Comparison of ENCODE assay signal across 28 cellular contexts in the genomic region with DNA sequence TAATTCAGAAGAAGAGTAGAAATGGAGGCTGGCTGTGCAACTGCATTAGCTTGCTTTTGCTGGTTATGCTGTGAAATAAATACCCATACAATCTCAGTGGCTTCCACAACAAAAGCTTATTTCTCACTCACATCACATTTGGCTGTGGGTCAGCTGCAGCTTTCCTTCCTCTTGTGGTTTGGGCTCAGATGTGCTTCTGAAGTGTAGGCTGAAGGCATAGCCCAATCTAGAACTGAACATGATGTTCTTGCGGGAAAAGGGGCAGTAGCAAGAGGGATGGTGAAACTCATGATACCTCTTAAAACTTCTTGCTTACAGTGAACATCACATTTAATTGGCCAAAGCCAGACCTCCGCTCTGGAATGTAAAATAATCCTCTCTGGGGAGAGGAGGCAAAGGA.
"Had no signal": no experiment of that assay in that cellular context is flagged by ENCODE, and none has a peak within 500 bp of the region (broad histone marks: within the 10 kb centered on the region; RNA-seq: fewer than 3 reads in every experiment).

No MANE protein-coding gene starts in this region.

- H3K27ac ChIP-seq: cardiac muscle cell, coronary artery, gastroesophageal sphincter, pancreas, psoas muscle, right atrium auricular region, tibial artery, upper lobe of right lung, VCaP had no signal

- H3K27me3 ChIP-seq: cardiac muscle cell, dorsolateral prefrontal cortex, gastroesophageal sphincter, pancreas, right atrium auricular region had no signal

- H3K4me3 ChIP-seq: cardiac muscle cell, coronary artery, dorsolateral prefrontal cortex, gastroesophageal sphincter, pancreas, psoas muscle, right atrium auricular region, tibial artery, upper lobe of right lung had no signal

- H3K36me3 ChIP-seq: cardiac muscle cell, gastroesophageal sphincter, pancreas, right atrium auricular region, tibial artery, upper lobe of right lung had no signal

- H3K4me1 ChIP-seq: gastroesophageal sphincter, pancreas, psoas muscle, right atrium auricular region, tibial artery, upper lobe of right lung had no signal

- H3K9me3 ChIP-seq: gastroesophageal sphincter, pancreas, psoas muscle, right atrium auricular region, tibial artery, upper lobe of right lung had no signal

- ATAC-seq: activated naive CD4-positive, alpha-beta T cell treated with anti-CD3 and anti-CD28 coated beads, Interleukin-2, amount 50 U/mL, for 72 hours; activated T-cell treated with anti-CD3 and anti-CD28 coated beads, Interleukin-2, amount 50 U/mL, for 72 hours; gastroesophageal sphincter; left colon; naive thymus-derived CD4-positive, alpha-beta T cell; pancreas; psoas muscle; stimulated activated naive CD8-positive, alpha-beta T cell treated with anti-CD3 and anti-CD28 coated beads, Interleukin-15, amount 100 ng/mL, for 72 hours; upper lobe of right lung had no signal

- DNase-seq: activated CD4-positive, alpha-beta T cell treated with anti-CD3 and anti-CD28 coated beads for 4 hours; activated CD4-positive, alpha-beta T cell treated with anti-CD3 and anti-CD28 coated beads, Interleukin-2, amount 50 U/mL, for 4 hours; activated naive CD4-positive, alpha-beta T cell; activated T-cell treated with anti-CD3 and anti-CD28 coated beads for 4 hours; activated T-cell treated with anti-CD3 and anti-CD28 coated beads, Interleukin-2, amount 50 U/mL, for 72 hours; aorta; cerebellar nuclear complex; effector memory CD4-positive, alpha-beta T cell; erythroblast; left colon; midbrain; naive thymus-derived CD4-positive, alpha-beta T cell; pancreas; psoas muscle; stimulated activated CD4-positive, alpha-beta T cell treated with anti-CD3 and anti-CD28 coated beads, Interleukin-12 subunit alpha, Interleukin-12 subunit beta, amount 100 ng/mL, for 4 hours; stimulated activated CD4-positive, alpha-beta T cell treated with anti-CD3 and anti-CD28 coated beads, Interleukin-4, amount 100 ng/mL, for 1 hour; stimulated activated naive CD8-positive, alpha-beta T cell treated with anti-CD3 and anti-CD28 coated beads, Interleukin-15, amount 100 ng/mL, for 72 hours; substantia nigra; T-helper 1 cell; tibial artery; upper lobe of right lung had no signal
